ENCODE assay signal across 16 cellular contexts in genomic region chr4:76741663-76742020, GRCh38.
"Had no signal": no experiment of that assay in that cellular context is flagged by ENCODE, and none has a peak within 500 bp of the region (broad histone marks: within the 10 kb centered on the region; RNA-seq: fewer than 3 reads in every experiment).

No MANE protein-coding gene starts in this region.

- H3K4me1 ChIP-seq: colonic mucosa, gastrocnemius medialis had no signal

- ATAC-seq: activated T-cell treated with anti-CD3 and anti-CD28 coated beads, Interleukin-2, amount 50 U/mL, for 4 hours; body of pancreas; gastrocnemius medialis; SK-N-SH treated with all-trans-retinoic acid at 6 μM for 48 hours had no signal

- H3K27ac Mint-ChIP-seq: activated naive CD8-positive, alpha-beta T cell; stimulated activated naive CD8-positive, alpha-beta T cell treated with anti-CD3 and anti-CD28 coated beads, Interleukin-15, Interleukin-2, amounts not matched to agents 100 ng/mL and 50 ng/mL, for 24 hours had no signal

- H3K36me3 ChIP-seq: colonic mucosa, gastrocnemius medialis had no signal

- H3K4me3 Mint-ChIP-seq: activated naive CD8-positive, alpha-beta T cell; activated T-cell treated with anti-CD3 and anti-CD28 coated beads, Interleukin-2, amount 50 U/mL, for 4 hours; naive B cell; stimulated activated naive CD8-positive, alpha-beta T cell treated with anti-CD3 and anti-CD28 coated beads, Interleukin-15, Interleukin-2, amounts not matched to agents 100 ng/mL and 50 ng/mL, for 24 hours had no signal

- H3K27me3 Mint-ChIP-seq: activated naive CD8-positive, alpha-beta T cell had no signal

- H3K9me3 Mint-ChIP-seq: activated T-cell treated with anti-CD3 and anti-CD28 coated beads, Interleukin-2, amount 50 U/mL, for 4 hours; naive B cell; stimulated activated naive CD8-positive, alpha-beta T cell treated with anti-CD3 and anti-CD28 coated beads, Interleukin-15, Interleukin-2, amounts not matched to agents 100 ng/mL and 50 ng/mL, for 24 hours had no signal

- H3K9me3 ChIP-seq: body of pancreas, colonic mucosa, gastrocnemius medialis had no signal

- H3K27me3 ChIP-seq: body of pancreas, colonic mucosa, gastrocnemius medialis had no signal

- H3K4me1 Mint-ChIP-seq: naive B cell had no signal

- H3K27ac ChIP-seq: body of pancreas, colonic mucosa, gastrocnemius medialis had no signal

- DNase-seq: activated CD4-positive, alpha-beta T cell treated with anti-CD3 and anti-CD28 coated beads, Interleukin-2, amount 50 U/mL, for 48 hours; activated effector memory CD4-positive, alpha-beta T cell treated with anti-CD3 and anti-CD28 coated beads, Interleukin-2, amount 50 U/mL, for 16 hours; activated T-cell treated with anti-CD3 and anti-CD28 coated beads, Interleukin-2, amount 50 U/mL, for 4 hours; amniotic stem cell; body of pancreas; central memory CD4-positive, alpha-beta T cell; colonic mucosa; gastrocnemius medialis; naive B cell; nucleus accumbens; small intestine; stimulated activated CD4-positive, alpha-beta T cell treated with anti-CD3 and anti-CD28 coated beads, Interleukin-4, amount 100 ng/mL, for 24 hours; T-helper 1 cell had no signal

- H3K4me3 ChIP-seq: body of pancreas, colonic mucosa, gastrocnemius medialis had no signal

- H3K36me3 Mint-ChIP-seq: activated naive CD8-positive, alpha-beta T cell; naive B cell had no signal
